16 cellular contexts compared by ENCODE assay signal in genomic region chr9:36456480-36457115, GRCh38. TPM values are rescaled to one million over a fixed set of nuclear protein-coding genes. Genes with fewer than 3 reads are reported as not detected.
DNase-seq lines count a peak whose midpoint lies in the region; ATAC-seq and TF ChIP-seq lines count a peak whose summit lies in the region.
"Had no signal": no experiment of that assay in that cellular context is flagged by ENCODE, and none has a peak within 500 bp of the region (broad histone marks: within the 10 kb centered on the region; RNA-seq: fewer than 3 reads in every experiment).

No MANE protein-coding gene starts in this region.

- peaks cover 16% of the 10 kb centered on the region; the same call in 1 of the 2 replicates for H3F3A ChIP-seq in Loucy (ENCODE audit: low read depth)

- no peaks in the 10 kb centered on the region for H3K9me3 ChIP-seq in CD4-positive, alpha-beta memory T cell (ENCODE audit: control insufficient read depth in 1 of 2, low read length in 2 of 2)
- H3K9me3 ChIP-seq in Loucy (ENCODE audit: insufficient read depth, low read depth, low read length) (no peaks in the 10 kb centered on the region), body of pancreas (no peaks in the 10 kb centered on the region), Peyer's patch (no peaks in the 10 kb centered on the region)
- H3K9me3 ChIP-seq: gastrocnemius medialis had no signal

- POLR2A ChIA-PET in CD4-positive, alpha-beta memory T cell (lab: Charles Lee; ENCODE audit: partially characterized antibody): interaction anchor here (2.7 to 5.4 kb wide), 2 partner anchors 14 to 30 kb away, joined by 6 to 88 read pairs; no protein-coding TSS in a partner anchor
- POLR2A ChIA-PET in naive thymus-derived CD8-positive, alpha-beta T cell (lab: Charles Lee): interaction anchor here (1.0 to 3.7 kb wide), 3 partner anchors 31 to 49 kb away, joined by 3 to 34 read pairs (median 4); no protein-coding TSS in a partner anchor

- H4K20me1 ChIP-seq in Loucy (ENCODE audit: insufficient read depth, low read length, poor library complexity, severe bottlenecking): peaks cover 41% of the 10 kb centered on the region

- H3K36me3 ChIP-seq in CD4-positive, alpha-beta memory T cell (ENCODE audit: insufficient read depth, low read length): no peaks in the 10 kb centered on the region
- no peaks in the 10 kb centered on the region for H3K36me3 ChIP-seq in Loucy (ENCODE audit: insufficient read depth, low read length)
- no peaks in the 10 kb centered on the region for H3K36me3 ChIP-seq in body of pancreas (replicated peaks in 1 of 2; ENCODE audit: insufficient read depth in 1 of 2, low read depth in 2 of 2)
- H3K36me3 ChIP-seq in Peyer's patch: no peaks in the 10 kb centered on the region
- H3K36me3 ChIP-seq: gastrocnemius medialis had no signal

- H3K36me3 Mint-ChIP-seq in CD4-positive, alpha-beta memory T cell: peaks cover 3 to 4% of the 10 kb centered on the region in 2 donors
- H3K36me3 Mint-ChIP-seq in naive thymus-derived CD8-positive, alpha-beta T cell: peaks cover 0 to 3% (median 0%) of the 10 kb centered on the region in 3 donors

- peaks cover 38% of the 10 kb centered on the region for H3K79me2 ChIP-seq in Loucy (ENCODE audit: insufficient read depth, low read length)

- no peaks in the 10 kb centered on the region for H3K27me3 ChIP-seq in CD4-positive, alpha-beta memory T cell (ENCODE audit: insufficient read depth, low read length)
- H3K27me3 ChIP-seq in Loucy (ENCODE audit: insufficient read depth, low read length, poor library complexity, severe bottlenecking) (no peaks in the 10 kb centered on the region), body of pancreas (no peaks in the 10 kb centered on the region), Peyer's patch (no peaks in the 10 kb centered on the region)
- H3K27me3 ChIP-seq: gastrocnemius medialis had no signal

- TF ChIP-seq POLR2A in body of pancreas (IDR thresholded peaks at IDR 0.05): no peak
- TF ChIP-seq POLR2A in Peyer's patch (IDR thresholded peaks at IDR 0.05): no peak
- TF ChIP-seq POLR2A in GM18505 (IDR thresholded peaks at IDR 0.05; ENCODE audit: borderline replicate concordance, extremely low read depth, insufficient read depth, insufficient read length): no peak

- peak overlapping the region; percentile 62 for H3K4me2 ChIP-seq in Loucy (ENCODE audit: low read depth, low read length, poor library complexity, severe bottlenecking)
- H3K4me2 ChIP-seq: KMS-11 had no signal

- H3K27ac Mint-ChIP-seq in CD4-positive, alpha-beta memory T cell: peak overlapping the region in 6 of 7 donors; percentile 68 to 88 (median 75)
- peak overlapping the region; percentile 45 to 94 (median 83) for H3K27ac Mint-ChIP-seq in naive thymus-derived CD8-positive, alpha-beta T cell

- no peak overlapping the region for H2AFZ ChIP-seq in Loucy (ENCODE audit: low read length)

- no peak overlapping the region for H3K9ac ChIP-seq in Loucy (ENCODE audit: low read depth, low read length, poor library complexity, severe bottlenecking)
- H3K9ac ChIP-seq: KMS-11 had no signal

- ATAC-seq in body of pancreas (peak; percentile 21), GM18505 (IDR thresholded peaks at IDR 0.05; ENCODE audit: unreplicated experiment) (no peak)
- ATAC-seq in naive thymus-derived CD8-positive, alpha-beta T cell: no peak
- ATAC-seq: activated T-cell treated with anti-CD3 and anti-CD28 coated beads, Interleukin-2, amount 50 U/mL, for 4 hours; gastrocnemius medialis had no signal

- CTCF ChIA-PET in CD4-positive, alpha-beta memory T cell (lab: Charles Lee; ENCODE audit: partially characterized antibody): interaction anchor here (0.7 to 4.6 kb wide), 5 partner anchors 49 to 101 kb away, joined by 3 to 21 read pairs (median 3); no protein-coding TSS in a partner anchor

- intact Hi-C loops in CD4-positive, alpha-beta memory T cell (cut with micrococcal nuclease): no loop called here
- intact Hi-C loops in body of pancreas (cut with DNase I): no loop called here

- H3K4me1 ChIP-seq in CD4-positive, alpha-beta memory T cell (ENCODE audit: insufficient read depth, low read length): peaks cover 50% of the 10 kb centered on the region
- H3K4me1 ChIP-seq in Loucy (ENCODE audit: insufficient read depth, low read length, poor library complexity, severe bottlenecking): peaks cover 40% of the 10 kb centered on the region
- peaks cover 18% of the 10 kb centered on the region for H3K4me1 ChIP-seq in body of pancreas
- H3K4me1 ChIP-seq in Peyer's patch: peaks cover 0 to 5% (median 0%) of the 10 kb centered on the region in 4 donors

- no peak for DNase-seq in CD4-positive, alpha-beta memory T cell
- DNase-seq in body of pancreas: no peak
- no peak for DNase-seq in naive thymus-derived CD8-positive, alpha-beta T cell
- no peak for DNase-seq in Peyer's patch
- no peak for DNase-seq in nucleus accumbens (lab: John Stamatoyannopoulos, UW)
- DNase-seq: activated CD4-positive, CD25-positive, alpha-beta regulatory T cell treated with anti-CD3 and anti-CD28 coated beads, Interleukin-2, amount 50 U/mL, for 72 hours; activated T-cell treated with anti-CD3 and anti-CD28 coated beads, Interleukin-2, amount 50 U/mL, for 4 hours; effector CD4-positive, alpha-beta T cell; gastrocnemius medialis; NCI-H1436; NCI-H446 treated with DMSO at 0.1 percent for 48 hours; stimulated activated naive CD4-positive, alpha-beta T cell treated with Interleukin-2 at 50 U/mL for 16 hours had no signal

- 27 to 71% methylated on average over 1 of the region's 1 CpG for WGBS in body of pancreas, 2 donors

- TF ChIP-seq CTCF in Loucy (conservative IDR thresholded peaks at IDR 0.05; ENCODE audit: low read length): no peak
- TF ChIP-seq CTCF in body of pancreas (IDR thresholded peaks at IDR 0.05): no peak
- TF ChIP-seq CTCF in Peyer's patch (IDR thresholded peaks at IDR 0.05): no peak

- peaks cover 33 to 69% (median 42%) of the 10 kb centered on the region in 4 donors for H3K4me1 Mint-ChIP-seq in CD4-positive, alpha-beta memory T cell
- peaks cover 17 to 74% (median 61%) of the 10 kb centered on the region in 4 donors for H3K4me1 Mint-ChIP-seq in naive thymus-derived CD8-positive, alpha-beta T cell

- H3K27me3 Mint-ChIP-seq in CD4-positive, alpha-beta memory T cell: no peaks in the 10 kb centered on the region
- no peaks in the 10 kb centered on the region for H3K27me3 Mint-ChIP-seq in naive thymus-derived CD8-positive, alpha-beta T cell

- peaks cover 0 to 2% (median 0%) of the 10 kb centered on the region in 8 donors for H3K9me3 Mint-ChIP-seq in CD4-positive, alpha-beta memory T cell
- no peaks in the 10 kb centered on the region for H3K9me3 Mint-ChIP-seq in naive thymus-derived CD8-positive, alpha-beta T cell
- H3K9me3 Mint-ChIP-seq: activated T-cell treated with anti-CD3 and anti-CD28 coated beads, Interleukin-2, amount 50 U/mL, for 4 hours had no signal

- H3K4me3 Mint-ChIP-seq in CD4-positive, alpha-beta memory T cell: peak overlapping the region in 5 of 8 donors; percentile 16 to 74 (median 27)
- peak overlapping the region in 9 of 10 donors; percentile 3 to 82 (median 66) for H3K4me3 Mint-ChIP-seq in naive thymus-derived CD8-positive, alpha-beta T cell
- H3K4me3 Mint-ChIP-seq: activated T-cell treated with anti-CD3 and anti-CD28 coated beads, Interleukin-2, amount 50 U/mL, for 4 hours had no signal

- H3K9me2 ChIP-seq in Loucy (replicated peaks; ENCODE audit: low read depth, low read length): no peaks in the 10 kb centered on the region

- no peak overlapping the region for H3K4me3 ChIP-seq in CD4-positive, alpha-beta memory T cell (ENCODE audit: low read length in 2 of 2)
- no peak overlapping the region for H3K4me3 ChIP-seq in Loucy (ENCODE audit: low read length, poor library complexity, severe bottlenecking)
- H3K4me3 ChIP-seq in body of pancreas: no peak overlapping the region
- H3K4me3 ChIP-seq in Peyer's patch: no peak overlapping the region
- H3K4me3 ChIP-seq: gastrocnemius medialis had no signal

- no peak overlapping the region for H3K27ac ChIP-seq in CD4-positive, alpha-beta memory T cell (ENCODE audit: low read depth, low read length)
- H3K27ac ChIP-seq in body of pancreas (peak overlapping the region in 1 of 4 donors; percentile 17), Peyer's patch (no peak overlapping the region)
- H3K27ac ChIP-seq: gastrocnemius medialis, HL-60, KMS-11 had no signal

RNA-seq across cellular contexts. Expression of gene RNF38, which starts 56.5 kb away (rescaled TPM):
- total RNA-seq in CD4-positive, alpha-beta memory T cell: 10 to 100 TPM; 78.0 to 78.3 TPM
- polyA plus RNA-seq in CD4-positive, alpha-beta memory T cell: 10 to 100 TPM; 16.5 to 32.7 TPM
- total RNA-seq in body of pancreas (10 to 100 TPM in 1 of 2 donors, 1 to 10 TPM in 1; 8.9 to 14.0 TPM), Peyer's patch (10 to 100 TPM; 16.5 to 23.9 (median 20.6) TPM)
- total RNA-seq in naive thymus-derived CD8-positive, alpha-beta T cell: 10 to 100 TPM; 73.6 to 86.7 TPM
- 10 to 100 TPM; 10.6 to 23.9 (median 15.9) TPM for polyA plus RNA-seq in naive thymus-derived CD8-positive, alpha-beta T cell
